Comparison of ENCODE assay signal across 9 cellular contexts in genomic region chr17:28317099-28317964, GRCh38. TPM values are rescaled to one million over a fixed set of nuclear protein-coding genes. Genes with fewer than 3 reads are reported as not detected.
A peak's percentile ranks its signal among the peaks of the same experiment; 100 is the strongest.
DNase-seq lines count a peak whose midpoint lies in the region; ATAC-seq and TF ChIP-seq lines count a peak whose summit lies in the region.
"Had no signal": no experiment of that assay in that cellular context is flagged by ENCODE, and none has a peak within 500 bp of the region (broad histone marks: within the 10 kb centered on the region; RNA-seq: fewer than 3 reads in every experiment).

No MANE protein-coding gene starts in this region.

- no peaks in the 10 kb centered on the region for H3K9me3 ChIP-seq in CD4-positive, alpha-beta T cell (ENCODE audit: control insufficient read depth, low read length)
- H3K9me3 ChIP-seq: heart left ventricle had no signal

- no peaks in the 10 kb centered on the region for H3K36me3 Mint-ChIP-seq in CD4-positive, alpha-beta T cell (ENCODE audit: low read depth)
- H3K36me3 Mint-ChIP-seq in HFFc6 (ENCODE audit: low read depth) (peaks cover 5% of the 10 kb centered on the region; the same call in 1 of the 2 replicates), natural killer cell (no peaks in the 10 kb centered on the region)
- peaks cover 19% of the 10 kb centered on the region for H3K36me3 Mint-ChIP-seq in activated T-helper 17 cell treated with anti-CD3 and anti-CD28 coated beads, Interleukin-2, amount 50 U/mL, for 72 hours (ENCODE audit: low read depth)

- peak overlapping the region; percentile 96 for H3K4me3 Mint-ChIP-seq in CD4-positive, alpha-beta T cell
- H3K4me3 Mint-ChIP-seq in HFFc6 (peak overlapping the region; percentile 92; the same call in 1 of the 2 replicates), natural killer cell (peak overlapping the region; percentile 89)
- H3K4me3 Mint-ChIP-seq in activated T-helper 17 cell treated with anti-CD3 and anti-CD28 coated beads, Interleukin-2, amount 50 U/mL, for 72 hours, result peak overlapping the region; percentile 89

- DNase-seq in CD4-positive, alpha-beta T cell, result no peak
- DNase-seq in HFFc6, result no peak
- no peak for DNase-seq in natural killer cell
- no peak for DNase-seq in NCI-H1930 (lab: John Stamatoyannopoulos, UW)
- no peak for DNase-seq in central memory CD4-positive, alpha-beta T cell
- DNase-seq: heart left ventricle had no signal

- no peak for TF ChIP-seq CTCF in CD4-positive, alpha-beta T cell (IDR thresholded peaks at IDR 0.05)
- TF ChIP-seq CTCF in HFFc6 (IDR thresholded peaks at IDR 0.05) (no peak), natural killer cell (IDR thresholded peaks at IDR 0.05) (no peak)

- no peaks in the 10 kb centered on the region for H3K27me3 ChIP-seq in CD4-positive, alpha-beta T cell (ENCODE audit: control insufficient read depth, insufficient read depth, low read length)
- H3K27me3 ChIP-seq: heart left ventricle had no signal

- H3K27ac Mint-ChIP-seq in CD4-positive, alpha-beta T cell, result no peak overlapping the region
- peak overlapping the region; percentile 42; the same call in 1 of the 2 replicates for H3K27ac Mint-ChIP-seq in HFFc6
- H3K27ac Mint-ChIP-seq in activated T-helper 17 cell treated with anti-CD3 and anti-CD28 coated beads, Interleukin-2, amount 50 U/mL, for 72 hours, result no peak overlapping the region
- H3K27ac Mint-ChIP-seq in natural killer cell, result peak overlapping the region in 1 of 2 donors; percentile 90

- H3K27me3 Mint-ChIP-seq in CD4-positive, alpha-beta T cell, result no peaks in the 10 kb centered on the region
- H3K27me3 Mint-ChIP-seq in HFFc6 (ENCODE audit: insufficient read depth), result peaks cover 6% of the 10 kb centered on the region
- H3K27me3 Mint-ChIP-seq in activated T-helper 17 cell treated with anti-CD3 and anti-CD28 coated beads, Interleukin-2, amount 50 U/mL, for 72 hours, result no peaks in the 10 kb centered on the region
- peaks cover 0 to 3% of the 10 kb centered on the region in 2 donors for H3K27me3 Mint-ChIP-seq in natural killer cell (ENCODE audit: low read depth in 2 of 2)

- POLR2A ChIA-PET in CD4-positive, alpha-beta T cell (lab: Charles Lee), result interaction anchor here (2.1 to 4.2 kb wide), 3 partner anchors 14 to 54 kb away, joined by 6 to 28 read pairs (median 7); partner anchors contain the start of genes IFT20, SARM1 and TNFAIP1

- no peak for ATAC-seq in CD4-positive, alpha-beta T cell (ENCODE audit: poor library complexity)
- no peak for ATAC-seq in activated T-helper 17 cell treated with anti-CD3 and anti-CD28 coated beads, Interleukin-2, amount 50 U/mL, for 72 hours (replicated peaks)
- no peak for ATAC-seq in natural killer cell
- no peak for ATAC-seq in GM19455 (IDR thresholded peaks at IDR 0.05; ENCODE audit: unreplicated experiment)
- ATAC-seq in GM19351 (IDR thresholded peaks at IDR 0.05; ENCODE audit: unreplicated experiment), result no peak

- H3K27ac ChIP-seq in CD4-positive, alpha-beta T cell (ENCODE audit: low read depth, low read length), result no peak overlapping the region

- CTCF ChIA-PET in CD4-positive, alpha-beta T cell (lab: Charles Lee), result interaction anchor here (2.6 kb wide), 1 partner anchor 18 kb away, joined by 15 read pairs; the partner anchor contains the start of genes IFT20 and TNFAIP1

- H3K9me3 Mint-ChIP-seq in CD4-positive, alpha-beta T cell, result no peaks in the 10 kb centered on the region
- H3K9me3 Mint-ChIP-seq in HFFc6 (no peaks in the 10 kb centered on the region), natural killer cell (no peaks in the 10 kb centered on the region)
- H3K9me3 Mint-ChIP-seq in activated T-helper 17 cell treated with anti-CD3 and anti-CD28 coated beads, Interleukin-2, amount 50 U/mL, for 72 hours, result no peaks in the 10 kb centered on the region

- H3K4me1 Mint-ChIP-seq in CD4-positive, alpha-beta T cell (ENCODE audit: low read depth), result peaks cover 24% of the 10 kb centered on the region
- H3K4me1 Mint-ChIP-seq in HFFc6 (ENCODE audit: low read depth) (peaks cover 26% of the 10 kb centered on the region), natural killer cell (peaks cover 25 to 28% of the 10 kb centered on the region in 2 donors)
- H3K4me1 Mint-ChIP-seq in activated T-helper 17 cell treated with anti-CD3 and anti-CD28 coated beads, Interleukin-2, amount 50 U/mL, for 72 hours, result peaks cover 24% of the 10 kb centered on the region

- intact Hi-C loops in CD4-positive, alpha-beta T cell (cut with DNase I, micrococcal nuclease), result loop anchor here in 1 of 2 experiments (5.0 kb wide), 1 partner anchor 275 kb away; the partner anchor contains the start of gene NLK
- intact Hi-C loops in natural killer cell (cut with micrococcal nuclease), result no loop called here

RNA-seq across cellular contexts. Expression of gene TMEM97, which starts 1.7 kb away (rescaled TPM):
- 1 to 10 TPM; 2.6 to 3.7 TPM for total RNA-seq in CD4-positive, alpha-beta T cell
- 10 to 100 TPM; 17.6 to 29.5 (median 24.1) TPM for total RNA-seq in HFFc6 (2021; fragmentation: NEBNext Ultra II Directional; extraction: Animal tissue kit (Norgen Biotek cat#: 25700))
- total RNA-seq in activated T-helper 17 cell treated with anti-CD3 and anti-CD28 coated beads, Interleukin-2, amount 50 U/mL, for 72 hours, result 10 to 100 TPM; 25.0 to 41.0 TPM
- 1 to 10 TPM; 4.6 to 8.8 (median 7.5) TPM for total RNA-seq in natural killer cell

RNA-seq across cellular contexts. Expression of gene IFT20, which starts 17.9 kb away (rescaled TPM):
- total RNA-seq in CD4-positive, alpha-beta T cell, result 10 to 100 TPM; 52.6 to 53.1 TPM
- 10 to 100 TPM; 47.9 to 63.0 (median 50.9) TPM for total RNA-seq in HFFc6 (2021; fragmentation: NEBNext Ultra II Directional; extraction: Animal tissue kit (Norgen Biotek cat#: 25700))
- total RNA-seq in activated T-helper 17 cell treated with anti-CD3 and anti-CD28 coated beads, Interleukin-2, amount 50 U/mL, for 72 hours, result 10 to 100 TPM; 17.5 to 21.3 TPM
- 100 to 1,000 TPM in 1 of 3 donors, 10 to 100 TPM in 2; 50.0 to 109 (median 68.6) TPM for total RNA-seq in natural killer cell

RNA-seq across cellular contexts. Expression of gene TNFAIP1, which starts 18.2 kb away (rescaled TPM):
- 10 to 100 TPM in 1 of 2 experiments, 1 to 10 TPM in 1; 9.5 to 12.1 TPM for total RNA-seq in CD4-positive, alpha-beta T cell
- 10 to 100 TPM; 73.8 to 89.7 (median 85.2) TPM for total RNA-seq in HFFc6 (2021; fragmentation: NEBNext Ultra II Directional; extraction: Animal tissue kit (Norgen Biotek cat#: 25700))
- total RNA-seq in activated T-helper 17 cell treated with anti-CD3 and anti-CD28 coated beads, Interleukin-2, amount 50 U/mL, for 72 hours, result 10 to 100 TPM; 24.9 to 30.0 TPM
- total RNA-seq in natural killer cell, result 10 to 100 TPM; 10.5 to 15.7 (median 14.6) TPM

RNA-seq across cellular contexts. Expression of gene POLDIP2, which starts 40.0 kb away (rescaled TPM):
- 10 to 100 TPM; 22.1 to 23.9 TPM for total RNA-seq in CD4-positive, alpha-beta T cell
- 100 to 1,000 TPM; 104 to 118 (median 106) TPM for total RNA-seq in HFFc6 (2021; fragmentation: NEBNext Ultra II Directional; extraction: Animal tissue kit (Norgen Biotek cat#: 25700))
- total RNA-seq in activated T-helper 17 cell treated with anti-CD3 and anti-CD28 coated beads, Interleukin-2, amount 50 U/mL, for 72 hours, result 100 to 1,000 TPM in 1 of 2 donors, 10 to 100 TPM in 1; 48.9 to 109 TPM
- 10 to 100 TPM; 30.8 to 37.0 (median 33.7) TPM for total RNA-seq in natural killer cell

RNA-seq across cellular contexts. Expression of gene SEBOX, which starts 47.7 kb away (rescaled TPM):
- total RNA-seq in CD4-positive, alpha-beta T cell, result not detected
- total RNA-seq in HFFc6 (2021; fragmentation: NEBNext Ultra II Directional; extraction: Animal tissue kit (Norgen Biotek cat#: 25700)), result not detected
- total RNA-seq in activated T-helper 17 cell treated with anti-CD3 and anti-CD28 coated beads, Interleukin-2, amount 50 U/mL, for 72 hours, result not detected
- not detected for total RNA-seq in natural killer cell
- total RNA-seq: heart left ventricle had no signal
